12 cellular contexts compared by ENCODE assay signal in genomic region chr12:25591132-25591531, GRCh38. TPM values are rescaled to one million over a fixed set of nuclear protein-coding genes. Genes with fewer than 3 reads are reported as not detected.
A peak's percentile ranks its signal among the peaks of the same experiment; 100 is the strongest.
DNase-seq lines count a peak whose midpoint lies in the region; ATAC-seq and TF ChIP-seq lines count a peak whose summit lies in the region.
"Had no signal": no experiment of that assay in that cellular context is flagged by ENCODE, and none has a peak within 500 bp of the region (broad histone marks: within the 10 kb centered on the region; RNA-seq: fewer than 3 reads in every experiment).

No MANE protein-coding gene starts in this region.

- H3K4me1 Mint-ChIP-seq in activated naive CD8-positive, alpha-beta T cell treated with anti-CD3 and anti-CD28 coated beads, Interleukin-2, amount 10 ng/mL, durations not matched to agents 7 days and 5 days, result peaks cover 35% of the 10 kb centered on the region

- H3K36me3 ChIP-seq in BE2C, result no peaks in the 10 kb centered on the region
- H3K36me3 ChIP-seq in iPS DF 6.9 (ENCODE audit: control insufficient read depth, insufficient read depth, low read length), result no peaks in the 10 kb centered on the region

- H3K27me3 ChIP-seq in BE2C (no peaks in the 10 kb centered on the region), iPS DF 6.9 (ENCODE audit: control insufficient read depth, insufficient read depth, low read length) (no peaks in the 10 kb centered on the region)

- no peak overlapping the region for H3K4me3 ChIP-seq in BE2C (ENCODE audit: low read depth, low read length)
- H3K4me3 ChIP-seq in iPS DF 6.9 (ENCODE audit: low read length), result no peak overlapping the region

- H3K4me3 Mint-ChIP-seq in activated naive CD8-positive, alpha-beta T cell treated with anti-CD3 and anti-CD28 coated beads, Interleukin-2, amount 10 ng/mL, durations not matched to agents 7 days and 5 days, result no peak overlapping the region
- H3K4me3 Mint-ChIP-seq: nephron had no signal

- no peak overlapping the region for H3K27ac ChIP-seq in iPS DF 6.9 (ENCODE audit: low read length)
- H3K27ac ChIP-seq: C4-2B had no signal

- peak overlapping the region; percentile 83 for H3K27ac Mint-ChIP-seq in activated naive CD8-positive, alpha-beta T cell treated with anti-CD3 and anti-CD28 coated beads, Interleukin-2, amount 10 ng/mL, durations not matched to agents 7 days and 5 days

- H3K9me3 ChIP-seq in BE2C (peaks cover 8% of the 10 kb centered on the region), iPS DF 6.9 (ENCODE audit: control insufficient read depth, insufficient read depth, low read length) (no peaks in the 10 kb centered on the region)

- POLR2A ChIA-PET in activated naive CD8-positive, alpha-beta T cell treated with anti-CD3 and anti-CD28 coated beads, Interleukin-2, amount 10 ng/mL, durations not matched to agents 7 days and 5 days (lab: Charles Lee), result no interaction called here

- DNase-seq in BE2C, result peak; percentile 21
- peak; percentile 8 for DNase-seq in HT-29 (ENCODE audit: low spot score)
- no peak for DNase-seq in activated naive CD8-positive, alpha-beta T cell treated with anti-CD3 and anti-CD28 coated beads, Interleukin-2, amount 10 ng/mL, durations not matched to agents 7 days and 5 days
- DNase-seq in iPS DF 6.9 (ENCODE audit: low read depth, low spot score), result peak; percentile 9
- no peak for DNase-seq in stimulated activated CD4-positive, alpha-beta T cell treated with anti-CD3 and anti-CD28 coated beads, Interleukin-1b, Interleukin-23, amount 100 ng/mL, for 48 hours
- no peak for DNase-seq in COLO668 (lab: John Stamatoyannopoulos, UW; ENCODE audit: unreplicated experiment)
- no peak for DNase-seq in activated naive CD4-positive, alpha-beta T cell treated with anti-CD3 and anti-CD28 coated beads, Interleukin-2, amount 50 U/mL, for 16 hours
- DNase-seq: NCI-H2107 had no signal

- TF ChIP-seq CTCF in BE2C (IDR thresholded peaks at IDR 0.05; ENCODE audit: low read depth, low read length), result peak; percentile 43

- ATAC-seq in activated naive CD8-positive, alpha-beta T cell treated with anti-CD3 and anti-CD28 coated beads, Interleukin-2, amount 10 ng/mL, durations not matched to agents 7 days and 5 days (ENCODE audit: low read depth), result no peak
- no peak for ATAC-seq in GM18873 (IDR thresholded peaks at IDR 0.05; ENCODE audit: low FRiP score, unreplicated experiment)
- ATAC-seq: esophagus mucosa had no signal

- H3K9me3 Mint-ChIP-seq in activated naive CD8-positive, alpha-beta T cell treated with anti-CD3 and anti-CD28 coated beads, Interleukin-2, amount 10 ng/mL, durations not matched to agents 7 days and 5 days, result peaks cover 17% of the 10 kb centered on the region

- peaks cover 39% of the 10 kb centered on the region for H3K36me3 Mint-ChIP-seq in activated naive CD8-positive, alpha-beta T cell treated with anti-CD3 and anti-CD28 coated beads, Interleukin-2, amount 10 ng/mL, durations not matched to agents 7 days and 5 days

- no peaks in the 10 kb centered on the region for H3K4me1 ChIP-seq in BE2C
- H3K4me1 ChIP-seq in iPS DF 6.9 (ENCODE audit: control insufficient read depth, insufficient read depth, low read length), result no peaks in the 10 kb centered on the region; the same call in 1 of the 2 replicates

- no peaks in the 10 kb centered on the region for H3K27me3 Mint-ChIP-seq in activated naive CD8-positive, alpha-beta T cell treated with anti-CD3 and anti-CD28 coated beads, Interleukin-2, amount 10 ng/mL, durations not matched to agents 7 days and 5 days

RNA-seq across cellular contexts. Expression of gene LMNTD1, which starts 38.0 kb away (rescaled TPM):
- 2.5 TPM for polyA plus RNA-seq in BE2C (2012; ENCODE audit: insufficient read depth, insufficient read length, low read depth)
- not detected in 2 replicates for total RNA-seq in HT-29 (2014; rRNA removed; shearing (Covaris generic))
- not detected for total RNA-seq in activated naive CD8-positive, alpha-beta T cell treated with anti-CD3 and anti-CD28 coated beads, Interleukin-2, amount 10 ng/mL, durations not matched to agents 7 days and 5 days

Comparison
In these comparisons a context has a peak if more than half of its experiments do, and no peak if none do; other contexts are left out.
1. DNase-seq: peak in BE2C (single experiment), HT-29 (single experiment) and iPS DF 6.9 (single experiment); none in activated naive CD8-positive, alpha-beta T cell treated with anti-CD3 and anti-CD28 coated beads, Interleukin-2, amount 10 ng/mL, durations not matched to agents 7 days and 5 days (single experiment), stimulated activated CD4-positive, alpha-beta T cell treated with anti-CD3 and anti-CD28 coated beads, Interleukin-1b, Interleukin-23, amount 100 ng/mL, for 48 hours (single experiment), COLO668 (single experiment) and activated naive CD4-positive, alpha-beta T cell treated with anti-CD3 and anti-CD28 coated beads, Interleukin-2, amount 50 U/mL, for 16 hours (single experiment).